36 cellular contexts compared by ENCODE assay signal in the genomic region with DNA sequence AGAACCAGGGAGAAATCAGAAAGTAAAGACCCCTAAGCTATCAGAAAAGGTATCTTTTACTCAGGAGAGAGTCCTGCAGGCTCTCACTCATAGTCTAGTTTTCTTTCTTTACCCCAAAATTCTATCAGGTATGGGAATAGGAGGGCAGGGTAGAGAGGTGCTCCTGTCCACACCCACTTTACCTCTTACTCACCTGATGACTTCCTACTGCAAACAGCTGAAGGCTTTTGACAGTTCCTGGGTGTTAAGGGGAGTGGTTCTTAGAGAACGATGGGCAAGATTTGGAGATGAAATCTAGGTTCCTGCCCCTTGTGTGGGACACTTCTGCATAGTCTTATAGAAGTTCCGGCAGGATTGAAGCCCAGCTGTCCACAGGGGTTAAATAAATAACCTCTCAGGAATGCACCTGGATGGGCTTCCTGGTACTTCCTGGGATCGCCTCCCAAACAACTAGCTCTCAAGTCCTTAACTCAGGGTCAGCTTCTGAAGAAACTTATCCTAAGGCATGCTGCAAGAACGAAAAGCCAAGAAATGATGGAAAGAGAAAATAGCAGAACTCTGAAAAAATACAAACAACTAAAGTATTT. TPM values are rescaled to one million over a fixed set of nuclear protein-coding genes. Genes with fewer than 3 reads are reported as not detected.
"Had no signal": no experiment of that assay in that cellular context is flagged by ENCODE, and none has a peak within 500 bp of the region (broad histone marks: within the 10 kb centered on the region; RNA-seq: fewer than 3 reads in every experiment).

No MANE protein-coding gene starts in this region.

- H3K27ac ChIP-seq: left lung, neutrophil, ovary, prostate gland, skin epidermis, thyroid gland, upper lobe of right lung, VCaP had no signal

- H3K4me3 ChIP-seq: adrenal gland, ascending aorta, gastroesophageal sphincter, left lung, lung, ovary, prostate gland, skin epidermis, thyroid gland, upper lobe of right lung had no signal

- H3K36me3 ChIP-seq: adrenal gland, ascending aorta, gastroesophageal sphincter, left lung, neutrophil, ovary, prostate gland, thyroid gland, upper lobe of right lung had no signal

- H3K4me3 Mint-ChIP-seq: activated naive CD4-positive, alpha-beta T cell treated with anti-CD3 and anti-CD28 coated beads for 36 hours; activated naive CD8-positive, alpha-beta T cell treated with anti-CD3 and anti-CD28 coated beads for 36 hours; activated T-helper 1 cell treated with anti-CD3 and anti-CD28 coated beads, Interleukin-12 subunit alpha, Interleukin-12 subunit beta, Interleukin-2, Interleukin-4 antibody, amounts not matched to agents 30 ng/mL and 10 ng/mL and 1 ng/mL, durations not matched to agents 14 hours and 24 hours and 36 hours; brain; effector memory CD8-positive, alpha-beta T cell; nephron; stimulated activated effector memory CD8-positive, alpha-beta T cell treated with anti-CD3 and anti-CD28 coated beads, Interleukin-12 subunit alpha, Interleukin-12 subunit beta, amount 100 ng/mL, for 72 hours; stimulated activated naive CD8-positive, alpha-beta T cell treated with anti-CD3 and anti-CD28 coated beads, Interleukin-15, Interleukin-2, amounts not matched to agents 100 ng/mL and 50 ng/mL, for 24 hours; T-helper 1 cell treated with Interleukin-12 subunit alpha and Interleukin-12 subunit beta and Interleukin-4 antibody, amounts not matched to agents 30 μg/mL and 1 μg/mL, for 36 hours had no signal

- DNase-seq: activated CD4-positive, alpha-beta T cell treated with anti-CD3 and anti-CD28 coated beads for 48 hours; activated CD4-positive, alpha-beta T cell treated with anti-CD3 and anti-CD28 coated beads, Interleukin-2, amount 50 U/mL, for 48 hours; activated CD8-positive, alpha-beta memory T cell treated with anti-CD3 and anti-CD28 coated beads, Interleukin-2, amount 50 U/mL, for 4 hours; activated effector memory CD4-positive, alpha-beta T cell treated with anti-CD3 and anti-CD28 coated beads, Interleukin-2, amount 50 U/mL, for 16 hours; activated naive CD4-positive, alpha-beta T cell treated with anti-CD3 and anti-CD28 coated beads for 36 hours; activated naive CD8-positive, alpha-beta T cell treated with anti-CD3 and anti-CD28 coated beads for 36 hours; activated T-cell treated with anti-CD3 and anti-CD28 coated beads, Interleukin-2, amount 50 U/mL, for 1 hour; adrenal gland; cortex of kidney; effector memory CD8-positive, alpha-beta T cell; head of caudate nucleus; hypothalamus; kidney glomerular epithelial cell; left lung; ovary; retina; stimulated activated CD4-positive, alpha-beta T cell treated with anti-CD3 and anti-CD28 coated beads, Interleukin-12 subunit alpha, Interleukin-12 subunit beta, amount 100 ng/mL, for 4 hours; stimulated activated CD4-positive, alpha-beta T cell treated with anti-CD3 and anti-CD28 coated beads, Interleukin-4, amount 100 ng/mL, for 24 hours; SW 1271; T-helper 9 cell; thyroid gland; upper lobe of right lung had no signal

- H3K9me3 Mint-ChIP-seq: activated naive CD4-positive, alpha-beta T cell treated with anti-CD3 and anti-CD28 coated beads for 36 hours; activated naive CD8-positive, alpha-beta T cell treated with anti-CD3 and anti-CD28 coated beads for 36 hours; activated T-helper 1 cell treated with anti-CD3 and anti-CD28 coated beads, Interleukin-12 subunit alpha, Interleukin-12 subunit beta, Interleukin-2, Interleukin-4 antibody, amounts not matched to agents 30 ng/mL and 10 ng/mL and 1 ng/mL, durations not matched to agents 14 hours and 24 hours and 36 hours; effector memory CD8-positive, alpha-beta T cell; nephron; stimulated activated effector memory CD8-positive, alpha-beta T cell treated with anti-CD3 and anti-CD28 coated beads, Interleukin-12 subunit alpha, Interleukin-12 subunit beta, amount 100 ng/mL, for 72 hours; stimulated activated naive CD8-positive, alpha-beta T cell treated with anti-CD3 and anti-CD28 coated beads, Interleukin-15, Interleukin-2, amounts not matched to agents 100 ng/mL and 50 ng/mL, for 24 hours; T-helper 1 cell treated with Interleukin-12 subunit alpha and Interleukin-12 subunit beta and Interleukin-4 antibody, amounts not matched to agents 30 μg/mL and 1 μg/mL, for 36 hours had no signal

- H3K27me3 ChIP-seq: ascending aorta, gastroesophageal sphincter, ovary, thyroid gland, upper lobe of right lung had no signal

- H3K9me3 ChIP-seq: adrenal gland, ascending aorta, gastroesophageal sphincter, left lung, neutrophil, ovary, prostate gland, thyroid gland, upper lobe of right lung had no signal

- H3K36me3 Mint-ChIP-seq: activated naive CD8-positive, alpha-beta T cell treated with anti-CD3 and anti-CD28 coated beads for 36 hours; brain; stimulated activated effector memory CD8-positive, alpha-beta T cell treated with anti-CD3 and anti-CD28 coated beads, Interleukin-12 subunit alpha, Interleukin-12 subunit beta, amount 100 ng/mL, for 72 hours had no signal

- ATAC-seq: activated CD4-positive, CD25-positive, alpha-beta regulatory T cell treated with anti-CD3 and anti-CD28 coated beads, Interleukin-2, amount 50 U/mL, for 24 hours; effector memory CD8-positive, alpha-beta T cell; left lung had no signal

- H3K4me1 Mint-ChIP-seq: activated naive CD8-positive, alpha-beta T cell treated with anti-CD3 and anti-CD28 coated beads for 36 hours; brain; stimulated activated effector memory CD8-positive, alpha-beta T cell treated with anti-CD3 and anti-CD28 coated beads, Interleukin-12 subunit alpha, Interleukin-12 subunit beta, amount 100 ng/mL, for 72 hours had no signal

- H3K4me1 ChIP-seq: prostate gland had no signal

- H3K27ac Mint-ChIP-seq: activated naive CD4-positive, alpha-beta T cell treated with anti-CD3 and anti-CD28 coated beads for 36 hours; activated naive CD8-positive, alpha-beta T cell treated with anti-CD3 and anti-CD28 coated beads for 36 hours; activated T-helper 1 cell treated with anti-CD3 and anti-CD28 coated beads, Interleukin-12 subunit alpha, Interleukin-12 subunit beta, Interleukin-2, Interleukin-4 antibody, amounts not matched to agents 30 ng/mL and 10 ng/mL and 1 ng/mL, durations not matched to agents 14 hours and 24 hours and 36 hours; brain; effector memory CD8-positive, alpha-beta T cell; nephron; stimulated activated effector memory CD8-positive, alpha-beta T cell treated with anti-CD3 and anti-CD28 coated beads, Interleukin-12 subunit alpha, Interleukin-12 subunit beta, amount 100 ng/mL, for 72 hours; stimulated activated naive CD8-positive, alpha-beta T cell treated with anti-CD3 and anti-CD28 coated beads, Interleukin-15, Interleukin-2, amounts not matched to agents 100 ng/mL and 50 ng/mL, for 24 hours; T-helper 1 cell treated with Interleukin-12 subunit alpha and Interleukin-12 subunit beta and Interleukin-4 antibody, amounts not matched to agents 30 μg/mL and 1 μg/mL, for 36 hours had no signal

RNA-seq across cellular contexts. Expression of a gene that starts 10.8 kb away (rescaled TPM):
- total RNA-seq: activated naive CD4-positive, alpha-beta T cell treated with anti-CD3 and anti-CD28 coated beads for 36 hours had no signal
